Comparison of ENCODE assay signal across 9 cellular contexts in genomic region chr12:89470741-89471504, GRCh38. TPM values are rescaled to one million over a fixed set of nuclear protein-coding genes. Genes with fewer than 3 reads are reported as not detected.
A peak's percentile ranks its signal among the peaks of the same experiment; 100 is the strongest.
DNase-seq lines count a peak whose midpoint lies in the region; ATAC-seq and TF ChIP-seq lines count a peak whose summit lies in the region.
"Had no signal": no experiment of that assay in that cellular context is flagged by ENCODE, and none has a peak within 500 bp of the region (broad histone marks: within the 10 kb centered on the region; RNA-seq: fewer than 3 reads in every experiment).

No MANE protein-coding gene starts in this region.

- no peaks in the 10 kb centered on the region for H3K27me3 Mint-ChIP-seq in H9 (ENCODE audit: low read depth)
- H3K27me3 Mint-ChIP-seq in activated CD8-positive, alpha-beta T cell treated with anti-CD3 and anti-CD28 coated beads for 36 hours, result no peaks in the 10 kb centered on the region

- CTCF ChIA-PET in activated CD8-positive, alpha-beta T cell treated with anti-CD3 and anti-CD28 coated beads for 36 hours (lab: Charles Lee), result interaction anchor here (0.7 to 6.3 kb wide), 29 partner anchors 9 to 632 kb away, joined by 3 to 80 read pairs (median 4); partner anchors contain the start of genes GALNT4 and POC1B

- H3K79me2 ChIP-seq in H9 (ENCODE audit: insufficient read depth, low read length) (no peaks in the 10 kb centered on the region), smooth muscle cell (ENCODE audit: low read depth) (no peaks in the 10 kb centered on the region)

- H3K36me3 Mint-ChIP-seq in activated naive CD4-positive, alpha-beta T cell treated with anti-CD3 and anti-CD28 coated beads, Interleukin-2, amount 50 U/mL, for 72 hours, result no peaks in the 10 kb centered on the region
- no peaks in the 10 kb centered on the region for H3K36me3 Mint-ChIP-seq in H9 (ENCODE audit: insufficient read depth in 1 of 3, low read depth in 3 of 3)
- peaks cover 15% of the 10 kb centered on the region for H3K36me3 Mint-ChIP-seq in activated CD8-positive, alpha-beta T cell treated with anti-CD3 and anti-CD28 coated beads for 36 hours (ENCODE audit: low read depth)

- H3K18ac ChIP-seq in H9 (ENCODE audit: insufficient read length, low read depth, low read length), result no peak overlapping the region

- no peak overlapping the region for H3K14ac ChIP-seq in H9 (ENCODE audit: insufficient read depth, low read length)

- no peak overlapping the region for H2BK5ac ChIP-seq in H9 (ENCODE audit: insufficient read length, low read length)

- no peaks in the 10 kb centered on the region for H3K23me2 ChIP-seq in H9 (ENCODE audit: insufficient read length, low read depth, low read length, poor library complexity, severe bottlenecking)

- H4K91ac ChIP-seq in H9 (ENCODE audit: insufficient read length, low read depth, low read length), result no peak overlapping the region

- H3K4me3 ChIP-seq in cardiac muscle cell (no peak overlapping the region), smooth muscle cell (no peak overlapping the region)
- H3K4me3 ChIP-seq: HAP-1 had no signal

- H3K9me3 ChIP-seq in H9 (ENCODE audit: control insufficient read depth, low read depth, low read length) (no peaks in the 10 kb centered on the region), cardiac muscle cell (ENCODE audit: low read depth) (no peaks in the 10 kb centered on the region), smooth muscle cell (replicated peaks; ENCODE audit: low read depth) (no peaks in the 10 kb centered on the region)
- H3K9me3 ChIP-seq: HAP-1 had no signal

- POLR2A ChIA-PET in activated CD8-positive, alpha-beta T cell treated with anti-CD3 and anti-CD28 coated beads for 36 hours (lab: Charles Lee), result interaction anchor here (0.7 to 1.7 kb wide), 2 partner anchors 12 to 54 kb away, joined by 3 to 7 read pairs; partner anchors contain the start of gene GALNT4

- H3K4me1 Mint-ChIP-seq in H9, result no peaks in the 10 kb centered on the region
- peaks cover 65% of the 10 kb centered on the region for H3K4me1 Mint-ChIP-seq in activated CD8-positive, alpha-beta T cell treated with anti-CD3 and anti-CD28 coated beads for 36 hours (ENCODE audit: low read depth)

- no peaks in the 10 kb centered on the region for H3K4me1 ChIP-seq in H9 (ENCODE audit: insufficient read depth, low read length)
- no peaks in the 10 kb centered on the region for H3K4me1 ChIP-seq in cardiac muscle cell (ENCODE audit: low read depth)
- no peaks in the 10 kb centered on the region for H3K4me1 ChIP-seq in smooth muscle cell (ENCODE audit: low read depth)
- H3K4me1 ChIP-seq: HAP-1 had no signal

- H3K27me3 ChIP-seq in H9 (ENCODE audit: insufficient read depth, low read length), result no peaks in the 10 kb centered on the region
- no peaks in the 10 kb centered on the region for H3K27me3 ChIP-seq in cardiac muscle cell
- no peaks in the 10 kb centered on the region for H3K27me3 ChIP-seq in smooth muscle cell (ENCODE audit: low read depth)

- H3K27ac ChIP-seq in H9 (ENCODE audit: insufficient read length, low read depth, low read length), result no peak overlapping the region
- H3K27ac ChIP-seq in cardiac muscle cell, result no peak overlapping the region
- H3K27ac ChIP-seq in smooth muscle cell (ENCODE audit: low read depth), result no peak overlapping the region

- H2BK15ac ChIP-seq in H9 (ENCODE audit: low read depth, low read length), result no peak overlapping the region

- H2BK12ac ChIP-seq in H9 (ENCODE audit: insufficient read length, low read depth, low read length), result no peak overlapping the region

- H3K36me3 ChIP-seq in cardiac muscle cell (no peaks in the 10 kb centered on the region), smooth muscle cell (ENCODE audit: low read depth) (no peaks in the 10 kb centered on the region)
- H3K36me3 ChIP-seq: HAP-1 had no signal

- H3K9ac ChIP-seq in H9 (ENCODE audit: extremely low read depth, insufficient read length, low read length) (no peak overlapping the region), smooth muscle cell (ENCODE audit: low read depth) (no peak overlapping the region)

- H3T11ph ChIP-seq in H9 (ENCODE audit: low read length), result no peak overlapping the region

- no peak overlapping the region for H4K8ac ChIP-seq in H9 (replicated peaks; ENCODE audit: insufficient read length, low read depth, low read length)

- intact Hi-C loops in activated CD8-positive, alpha-beta T cell treated with anti-CD3 and anti-CD28 coated beads for 36 hours (cut with micrococcal nuclease), result no loop called here

- H3K4me2 ChIP-seq in H9 (ENCODE audit: insufficient read depth, insufficient read length, low read length), result no peak overlapping the region
- H3K4me2 ChIP-seq in smooth muscle cell, result no peak overlapping the region

- no peak overlapping the region for H3K4me3 Mint-ChIP-seq in H9
- no peak overlapping the region for H3K4me3 Mint-ChIP-seq in activated CD8-positive, alpha-beta T cell treated with anti-CD3 and anti-CD28 coated beads for 36 hours

- no peak overlapping the region for H3K23ac ChIP-seq in H9 (ENCODE audit: insufficient read length, low read depth, low read length)

- no peak overlapping the region for H2AK5ac ChIP-seq in H9 (ENCODE audit: insufficient read length, low read length)

- no peak overlapping the region for H2BK20ac ChIP-seq in H9 (ENCODE audit: low read depth, low read length, poor library complexity, severe bottlenecking)

- WGBS in H9 (ENCODE audit: extremely low coverage, insufficient read length, low lambda C conversion rate), result no CpG with 5 or more reads among the region's 3 CpGs
- 71% methylated on average over 3 of the region's 3 CpGs for WGBS in smooth muscle cell (ENCODE audit: low lambda C conversion rate)

- no peaks in the 10 kb centered on the region for H3F3A ChIP-seq in smooth muscle cell (ENCODE audit: low read depth)

- no peak for DNase-seq in activated naive CD4-positive, alpha-beta T cell treated with anti-CD3 and anti-CD28 coated beads, Interleukin-2, amount 50 U/mL, for 72 hours (ENCODE audit: low spot score in 2 of 2)
- DNase-seq in activated naive CD4-positive, alpha-beta T cell treated with Interleukin-2 at 50 U/mL for 16 hours, result no peak
- DNase-seq in H9 (no peak), NCI-H1048 (lab: John Stamatoyannopoulos, UW) (peak; percentile 16), cardiac muscle cell (ENCODE audit: low read depth in 1 of 2, low spot score in 1 of 2) (peak; percentile 65 to 77), smooth muscle cell (lab: John Stamatoyannopoulos, UW; ENCODE audit: unreplicated experiment) (no peak), SW480 (ENCODE audit: low spot score) (no peak)
- no peak for DNase-seq in activated CD8-positive, alpha-beta T cell treated with anti-CD3 and anti-CD28 coated beads for 36 hours

- H3K56ac ChIP-seq in H9 (ENCODE audit: insufficient read length, low read depth, low read length), result no peak overlapping the region

- no peak overlapping the region for H2BK120ac ChIP-seq in H9 (ENCODE audit: low read depth, low read length, poor library complexity, severe bottlenecking)

- no peak overlapping the region for H3K4ac ChIP-seq in H9 (ENCODE audit: low read depth, low read length)

- H4K20me1 ChIP-seq in H9 (ENCODE audit: control insufficient read depth, insufficient read depth, insufficient read length), result no peaks in the 10 kb centered on the region
- no peaks in the 10 kb centered on the region for H4K20me1 ChIP-seq in smooth muscle cell (ENCODE audit: low read depth)

- H3K9me3 Mint-ChIP-seq in activated naive CD4-positive, alpha-beta T cell treated with anti-CD3 and anti-CD28 coated beads, Interleukin-2, amount 50 U/mL, for 72 hours, result no peaks in the 10 kb centered on the region
- no peaks in the 10 kb centered on the region for H3K9me3 Mint-ChIP-seq in H9
- H3K9me3 Mint-ChIP-seq in activated CD8-positive, alpha-beta T cell treated with anti-CD3 and anti-CD28 coated beads for 36 hours, result no peaks in the 10 kb centered on the region

- ATAC-seq in activated naive CD4-positive, alpha-beta T cell treated with anti-CD3 and anti-CD28 coated beads, Interleukin-2, amount 50 U/mL, for 72 hours, result peak; percentile 56 to 76
- peak; percentile 43 for ATAC-seq in activated CD8-positive, alpha-beta T cell treated with anti-CD3 and anti-CD28 coated beads for 36 hours

- no peaks in the 10 kb centered on the region for H3K79me1 ChIP-seq in H9 (ENCODE audit: insufficient read depth, low read depth, low read length, poor library complexity, severe bottlenecking)

- H2AFZ ChIP-seq in H9 (ENCODE audit: low read length), result no peak overlapping the region
- no peak overlapping the region for H2AFZ ChIP-seq in smooth muscle cell (ENCODE audit: low read depth)

- TF ChIP-seq CTCF in H9 (conservative IDR thresholded peaks at IDR 0.05), result peak; percentile 82
- peak; percentile 62 for TF ChIP-seq CTCF in activated CD8-positive, alpha-beta T cell treated with anti-CD3 and anti-CD28 coated beads for 36 hours (IDR thresholded peaks at IDR 0.05)
- TF ChIP-seq CTCF in cardiac muscle cell (IDR thresholded peaks at IDR 0.05; ENCODE audit: low read depth, low read length), result peak; percentile 67
- peak; percentile 51 for TF ChIP-seq CTCF in smooth muscle cell (IDR thresholded peaks at IDR 0.05; ENCODE audit: borderline replicate concordance, insufficient read depth, poor library complexity, severe bottlenecking)

- H4K5ac ChIP-seq in H9 (ENCODE audit: insufficient read length, low read depth, low read length), result no peak overlapping the region

- peak overlapping the region in 1 of 2 donors; percentile 87 for H3K27ac Mint-ChIP-seq in activated naive CD4-positive, alpha-beta T cell treated with anti-CD3 and anti-CD28 coated beads, Interleukin-2, amount 50 U/mL, for 72 hours
- H3K27ac Mint-ChIP-seq in H9, result no peak overlapping the region
- H3K27ac Mint-ChIP-seq in activated CD8-positive, alpha-beta T cell treated with anti-CD3 and anti-CD28 coated beads for 36 hours, result peak overlapping the region; percentile 80

RNA-seq across cellular contexts. Expression of gene GALNT4, which starts 53.7 kb away (rescaled TPM):
- total RNA-seq in activated naive CD4-positive, alpha-beta T cell treated with anti-CD3 and anti-CD28 coated beads, Interleukin-2, amount 50 U/mL, for 72 hours, result 1 to 10 TPM; 3.0 to 6.5 TPM
- 3.1 TPM in 2 replicates for total RNA-seq in H9 (2021)
- total RNA-seq in activated CD8-positive, alpha-beta T cell treated with anti-CD3 and anti-CD28 coated beads for 36 hours, result 1 to 10 TPM; 5.9 to 6.4 TPM
- total RNA-seq in cardiac muscle cell, result 2.5 and 4.0 TPM in 2 replicates
- 1.3 and 1.9 TPM in 2 replicates for polyA plus RNA-seq in cardiac muscle cell
- 3.6 and 5.2 TPM in 2 replicates for total RNA-seq in smooth muscle cell
- polyA plus RNA-seq in smooth muscle cell, result 1.5 and 2.3 TPM in 2 replicates

RNA-seq across cellular contexts. Expression of gene POC1B, which starts 54.9 kb away (rescaled TPM):
- total RNA-seq in activated naive CD4-positive, alpha-beta T cell treated with anti-CD3 and anti-CD28 coated beads, Interleukin-2, amount 50 U/mL, for 72 hours, result 10 to 100 TPM; 18.3 to 35.8 TPM
- total RNA-seq in H9 (2021), result 11.6 and 12.5 TPM in 2 replicates
- total RNA-seq in activated CD8-positive, alpha-beta T cell treated with anti-CD3 and anti-CD28 coated beads for 36 hours, result 10 to 100 TPM; 31.9 to 34.8 TPM
- total RNA-seq in cardiac muscle cell, result 11.0 and 12.8 TPM in 2 replicates
- polyA plus RNA-seq in cardiac muscle cell, result 16.1 and 26.5 TPM in 2 replicates
- 13.3 and 21.6 TPM in 2 replicates for total RNA-seq in smooth muscle cell
- 9.1 and 11.7 TPM in 2 replicates for polyA plus RNA-seq in smooth muscle cell

Comparison
In these comparisons a context has a peak if more than half of its experiments do, and no peak if none do; other contexts are left out.
1. DNase-seq: peak in NCI-H1048 (single experiment) and cardiac muscle cell (2 of 2); none in activated naive CD4-positive, alpha-beta T cell treated with anti-CD3 and anti-CD28 coated beads, Interleukin-2, amount 50 U/mL, for 72 hours (0 of 2), activated naive CD4-positive, alpha-beta T cell treated with Interleukin-2 at 50 U/mL for 16 hours (single experiment), H9 (single experiment), activated CD8-positive, alpha-beta T cell treated with anti-CD3 and anti-CD28 coated beads for 36 hours (single experiment), smooth muscle cell (single experiment) and SW480 (single experiment).
2. Peak in every context shown above with its lines, with median percentiles within 50 percentile points of each other: CTCF ChIP-seq.